Comparison of ENCODE assay signal across 9 cellular contexts in genomic region chr1:46536527-46536926, GRCh38. TPM values are rescaled to one million over a fixed set of nuclear protein-coding genes. Genes with fewer than 3 reads are reported as not detected.
"Had no signal": no experiment of that assay in that cellular context is flagged by ENCODE, and none has a peak within 500 bp of the region (broad histone marks: within the 10 kb centered on the region; RNA-seq: fewer than 3 reads in every experiment).

No MANE protein-coding gene starts in this region.

- H3K4me3 ChIP-seq: GM23248, HAP-1 had no signal

- H2AFZ ChIP-seq: GM23248 had no signal

- H3K9ac ChIP-seq: GM23248 had no signal

- DNase-seq: GM23248, GOT3, H7 had no signal

- H3K27ac ChIP-seq: GM23248 had no signal

- H3K27ac Mint-ChIP-seq: IgD-negative memory B cell had no signal

- ATAC-seq: HCT116 had no signal

- H3K36me3 ChIP-seq: HAP-1 had no signal

- FAIRE-seq: HTR-8/SVneo had no signal

- H3K9me3 ChIP-seq: HAP-1 had no signal

- H3K4me1 ChIP-seq: HAP-1 had no signal

RNA-seq across cellular contexts. Expression of gene KNCN, which starts 14.9 kb away (rescaled TPM):
- total RNA-seq: GM23248, H4, H7, HT-29 had no signal
- polyA plus RNA-seq: GM23248, IgD-negative memory B cell had no signal

RNA-seq across cellular contexts. Expression of gene DMBX1, which starts 46.9 kb away (rescaled TPM):
- total RNA-seq: GM23248 had no signal
- polyA plus RNA-seq: GM23248, IgD-negative memory B cell had no signal
